In genomic region chr9:136204838-136205706, GRCh38 we compare ENCODE assay signal across 12 cellular contexts. TPM values are rescaled to one million over a fixed set of nuclear protein-coding genes. Genes with fewer than 3 reads are reported as not detected.
DNase-seq lines count a peak whose midpoint lies in the region; ATAC-seq and TF ChIP-seq lines count a peak whose summit lies in the region.
"Had no signal": no experiment of that assay in that cellular context is flagged by ENCODE, and none has a peak within 500 bp of the region (broad histone marks: within the 10 kb centered on the region; RNA-seq: fewer than 3 reads in every experiment).

Gene LHX3 (minus strand): TSS chr9:136205128. CDS start chr9:136205012, 116 bp downstream.

- H3K9me3 Mint-ChIP-seq in activated naive CD8-positive, alpha-beta T cell treated with anti-CD3 and anti-CD28 coated beads for 36 hours = no peaks in the 10 kb centered on the region

- TF ChIP-seq CTCF in GM10266 (IDR thresholded peaks at IDR 0.05; ENCODE audit: control insufficient read depth, insufficient read depth, low read depth, missing control alignments) = no peak

- H3K27me3 Mint-ChIP-seq in activated naive CD8-positive, alpha-beta T cell treated with anti-CD3 and anti-CD28 coated beads for 36 hours = peaks cover 41% of the 10 kb centered on the region

- H3K4me1 Mint-ChIP-seq in activated naive CD8-positive, alpha-beta T cell treated with anti-CD3 and anti-CD28 coated beads for 36 hours = no peaks in the 10 kb centered on the region

- peak; percentile 35 for DNase-seq in ACHN
- DNase-seq in GM10266 (ENCODE audit: extremely low spot score) = peak; percentile 85
- DNase-seq in activated naive CD8-positive, alpha-beta T cell treated with anti-CD3 and anti-CD28 coated beads for 36 hours = peak; percentile 38
- DNase-seq in left kidney (ENCODE audit: low read depth, low spot score) = peak; percentile 86
- DNase-seq: caudate nucleus, GF-D8, NCI-H82 had no signal

- H3K4me3 Mint-ChIP-seq in activated naive CD8-positive, alpha-beta T cell treated with anti-CD3 and anti-CD28 coated beads for 36 hours = no peak within 1 kb of the TSS

- ATAC-seq in HG03045 (IDR thresholded peaks at IDR 0.05; ENCODE audit: unreplicated experiment) (no peak), HG03175 (IDR thresholded peaks at IDR 0.05; ENCODE audit: unreplicated experiment) (no peak), HG02610 (IDR thresholded peaks at IDR 0.05; ENCODE audit: unreplicated experiment) (no peak), GM18909 (IDR thresholded peaks at IDR 0.05; ENCODE audit: poor library complexity, unreplicated experiment) (no peak)
- ATAC-seq: sciatic nerve had no signal

- no peak within 1 kb of the TSS for H3K27ac Mint-ChIP-seq in activated naive CD8-positive, alpha-beta T cell treated with anti-CD3 and anti-CD28 coated beads for 36 hours

- in situ Hi-C loops in ACHN (cut with HindIII; ENCODE audit: low pct_ligation_motif_present, low pct_unique_long_range_greater_than_20kb, low sequenced_read_pairs) = no loop called here

- H3K36me3 Mint-ChIP-seq in activated naive CD8-positive, alpha-beta T cell treated with anti-CD3 and anti-CD28 coated beads for 36 hours = peaks cover 8% of the 10 kb centered on the region

RNA-seq across cellular contexts. Expression of gene LHX3, which starts in this region (rescaled TPM):
- total RNA-seq in activated naive CD8-positive, alpha-beta T cell treated with anti-CD3 and anti-CD28 coated beads for 36 hours = not detected
- total RNA-seq: sciatic nerve had no signal

Comparison
In these comparisons a context has a peak if more than half of its experiments do, and no peak if none do; other contexts are left out.
1. Peak in DNase-seq in activated naive CD8-positive, alpha-beta T cell treated with anti-CD3 and anti-CD28 coated beads for 36 hours; RNA of the gene not detected or under 1 TPM.
2. DNase-seq: peak in every context shown above with its lines; median percentile 86 in left kidney; 85 in GM10266; 38 in activated naive CD8-positive, alpha-beta T cell treated with anti-CD3 and anti-CD28 coated beads for 36 hours; 35 in ACHN.